Comparison of ENCODE assay signal across 22 cellular contexts in the genomic region with DNA sequence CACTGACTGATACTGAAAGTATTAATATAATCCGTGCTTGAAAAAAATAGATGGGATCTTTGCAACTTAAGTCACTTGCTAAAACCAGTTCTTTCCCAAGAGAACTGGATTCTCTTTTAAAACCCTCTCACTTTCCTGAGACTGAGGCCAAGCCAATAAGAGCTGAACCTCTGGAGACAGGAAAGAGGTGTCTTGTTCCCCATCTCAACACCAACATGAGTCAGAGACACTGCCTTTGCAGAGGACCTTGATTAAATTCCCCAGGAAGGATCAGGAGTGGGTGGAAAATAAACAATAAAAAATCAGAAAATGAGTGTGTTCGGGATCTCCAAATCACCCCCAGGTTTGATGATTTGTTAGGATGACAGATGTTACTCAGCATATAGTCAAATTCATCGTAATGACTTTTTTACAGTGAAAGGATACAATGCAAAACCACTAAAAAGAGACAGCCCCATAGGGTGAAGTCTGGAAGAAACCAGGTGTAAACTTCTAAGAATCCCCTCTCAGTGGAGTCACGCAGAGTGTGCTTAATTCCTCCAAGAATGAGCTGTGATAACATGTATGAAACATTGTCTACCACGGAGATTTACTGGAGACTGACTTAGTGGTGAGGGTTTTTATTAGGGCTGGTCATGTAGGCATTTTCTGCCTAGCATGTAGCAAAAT.
DNase-seq lines count a peak whose midpoint lies in the region; ATAC-seq and TF ChIP-seq lines count a peak whose summit lies in the region.
"Had no signal": no experiment of that assay in that cellular context is flagged by ENCODE, and none has a peak within 500 bp of the region (broad histone marks: within the 10 kb centered on the region; RNA-seq: fewer than 3 reads in every experiment).

No MANE protein-coding gene starts in this region.

- H3K4me3 Mint-ChIP-seq in neural progenitor cell = no peak overlapping the region
- H3K4me3 Mint-ChIP-seq: brain, natural killer cell had no signal

- no peaks in the 10 kb centered on the region for H3K9me3 Mint-ChIP-seq in neural progenitor cell

- no peaks in the 10 kb centered on the region for H3K4me1 ChIP-seq in neural progenitor cell

- H3K9ac ChIP-seq in neural progenitor cell = no peak overlapping the region

- H3K9me3 ChIP-seq in neural progenitor cell (ENCODE audit: low read depth) = no peaks in the 10 kb centered on the region
- H3K9me3 ChIP-seq: thoracic aorta had no signal

- H3K27me3 ChIP-seq in neural progenitor cell = no peaks in the 10 kb centered on the region

- no peak overlapping the region for H3K4me2 ChIP-seq in neural progenitor cell

- no peak for ATAC-seq in GM21529 (IDR thresholded peaks at IDR 0.05; ENCODE audit: unreplicated experiment)
- ATAC-seq: natural killer cell had no signal

- H3K27ac ChIP-seq in neural progenitor cell = no peak overlapping the region
- H3K27ac ChIP-seq: thoracic aorta had no signal

- peak overlapping the region; percentile 6 for H3K27ac Mint-ChIP-seq in neural progenitor cell
- H3K27ac Mint-ChIP-seq: natural killer cell, progenitor cell of endocrine pancreas had no signal

- no peaks in the 10 kb centered on the region for H3K27me3 Mint-ChIP-seq in neural progenitor cell (ENCODE audit: insufficient read depth, low read depth)
- H3K27me3 Mint-ChIP-seq: brain, progenitor cell of endocrine pancreas had no signal

- DNase-seq in HCEC 1CT (peak; percentile 21), NCI-H69 (lab: John Stamatoyannopoulos, UW) (peak; percentile 16), dermis blood vessel endothelial cell (peak; percentile 51), neural progenitor cell (ENCODE audit: low spot score) (no peak), SIG-M5 treated with dmso at 0.1 percent for 504 hours (lab: John Stamatoyannopoulos, UW; ENCODE audit: unreplicated experiment) (no peak)
- DNase-seq in stimulated activated CD4-positive, alpha-beta T cell treated with anti-CD3 and anti-CD28 coated beads, Interleukin-15, amount 100 ng/mL, for 24 hours = no peak
- DNase-seq in activated T-cell treated with anti-CD3 and anti-CD28 coated beads, Interleukin-2, amount 50 U/mL, for 1 hour = no peak
- DNase-seq: activated naive CD4-positive, alpha-beta T cell treated with anti-CD3 and anti-CD28 coated beads, Interleukin-2, amount 50 U/mL, for 16 hours; activated T-cell treated with anti-CD3 and anti-CD28 coated beads for 4 hours; AML-193; COR-L47; hippocampal formation; KBM-7; mesenchymal stem cell; natural killer cell; NCI-H1092 treated with DMSO at 0.1 percent for 48 hours; NCI-H2171 treated with DMSO at 0.1 percent for 48 hours; stimulated activated CD8-positive, alpha-beta memory T cell treated with anti-CD3 and anti-CD28 coated beads, Interleukin-4, amount 100 ng/mL, for 48 hours had no signal

- H3K4me3 ChIP-seq in neural progenitor cell = no peak overlapping the region
- H3K4me3 ChIP-seq: thoracic aorta had no signal

- peaks cover 19% of the 10 kb centered on the region for H3K36me3 Mint-ChIP-seq in neural progenitor cell

- no peaks in the 10 kb centered on the region for H3K36me3 ChIP-seq in neural progenitor cell
- H3K36me3 ChIP-seq: thoracic aorta had no signal

- no peak for TF ChIP-seq CTCF in neural progenitor cell (IDR thresholded peaks at IDR 0.05)

- no peaks in the 10 kb centered on the region for H3K79me2 ChIP-seq in neural progenitor cell (ENCODE audit: low read depth)

- peaks cover 1% of the 10 kb centered on the region for H3K4me1 Mint-ChIP-seq in neural progenitor cell
- H3K4me1 Mint-ChIP-seq: brain, natural killer cell had no signal

- no peak overlapping the region for H2AFZ ChIP-seq in neural progenitor cell (replicated peaks)

- no peaks in the 10 kb centered on the region for H3F3A ChIP-seq in neural progenitor cell (ENCODE audit: low read depth)

- no peaks in the 10 kb centered on the region for H4K20me1 ChIP-seq in neural progenitor cell (ENCODE audit: low read depth)

Comparison
In these comparisons a context has a peak if more than half of its experiments do, and no peak if none do; other contexts are left out.
1. DNase-seq: peak in HCEC 1CT (single experiment), NCI-H69 (single experiment) and dermis blood vessel endothelial cell (single experiment); none in neural progenitor cell (single experiment), SIG-M5 treated with dmso at 0.1 percent for 504 hours (single experiment), stimulated activated CD4-positive, alpha-beta T cell treated with anti-CD3 and anti-CD28 coated beads, Interleukin-15, amount 100 ng/mL, for 24 hours (single experiment) and activated T-cell treated with anti-CD3 and anti-CD28 coated beads, Interleukin-2, amount 50 U/mL, for 1 hour (single experiment).